13 cellular contexts compared by ENCODE assay signal in the genomic region with DNA sequence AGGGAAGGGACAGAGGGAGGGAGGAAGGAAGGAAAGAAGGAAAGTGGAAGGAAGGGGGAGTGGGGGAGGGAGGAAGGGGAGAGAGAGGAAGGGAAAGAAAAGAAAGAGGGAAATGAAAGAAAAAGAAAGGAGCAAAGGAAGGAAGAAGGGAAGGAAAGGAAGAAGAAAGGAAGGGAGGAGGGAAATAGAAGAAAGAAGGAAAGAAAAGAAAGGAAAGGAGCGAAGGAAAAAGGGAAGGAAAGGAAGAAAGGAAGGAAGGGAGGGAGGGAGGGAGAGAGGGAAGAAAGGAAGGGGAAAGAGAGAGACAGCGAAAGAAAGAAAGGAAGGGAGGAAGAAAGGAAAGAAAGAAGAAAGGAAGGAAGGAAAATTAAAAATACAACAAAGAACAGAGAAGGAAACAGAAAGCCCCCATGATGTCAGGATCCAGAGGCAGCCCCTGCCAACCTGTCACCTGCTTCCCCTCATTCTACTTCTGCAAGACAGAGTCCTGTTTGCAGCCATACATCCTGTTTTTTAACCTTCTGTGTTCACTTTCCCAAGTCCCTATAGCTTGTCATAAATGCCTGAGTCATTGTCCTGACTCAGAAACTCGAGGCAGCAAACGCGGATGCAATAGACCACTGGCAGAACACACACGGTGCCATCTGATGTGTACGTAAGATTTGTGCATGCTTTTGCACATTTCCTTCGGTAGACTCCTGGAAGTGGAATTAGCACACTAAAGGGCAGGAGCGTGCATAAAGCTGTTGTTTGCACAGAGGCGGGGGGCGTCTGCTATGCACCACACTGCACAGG.
DNase-seq lines count a peak whose midpoint lies in the region; ATAC-seq, FAIRE-seq and TF ChIP-seq lines count a peak whose summit lies in the region.
"Had no signal": no experiment of that assay in that cellular context is flagged by ENCODE, and none has a peak within 500 bp of the region (broad histone marks: within the 10 kb centered on the region; RNA-seq: fewer than 3 reads in every experiment).

No MANE protein-coding gene starts in this region.

- H3K4me2 ChIP-seq in astrocyte (ENCODE audit: low read length) = no peak overlapping the region

- no peak overlapping the region for H3K9ac ChIP-seq in astrocyte (ENCODE audit: low read length)

- H3K36me3 ChIP-seq in astrocyte (ENCODE audit: insufficient read depth, low read length) (no peaks in the 10 kb centered on the region), kidney epithelial cell (ENCODE audit: control insufficient read depth, insufficient read depth, low read length) (no peaks in the 10 kb centered on the region)
- H3K36me3 ChIP-seq: prostate gland had no signal

- peak; percentile 27 for DNase-seq in NCI-H1092 treated with DMSO at 0.1 percent for 48 hours (lab: John Stamatoyannopoulos, UW)
- DNase-seq in NCI-H1092 (lab: John Stamatoyannopoulos, UW) = no peak
- DNase-seq in HT1080 (ENCODE audit: low read depth) = peak; percentile 86
- DNase-seq in astrocyte (ENCODE audit: low read depth) = peak; percentile 12
- peak; percentile 4 for DNase-seq in kidney epithelial cell (ENCODE audit: low read depth)
- DNase-seq in GM19239 (ENCODE audit: insufficient read length, low spot score) = no peak
- DNase-seq in GM19240 (ENCODE audit: insufficient read length, low spot score) = no peak
- DNase-seq: DMS153, NCI-H1436 treated with DMSO at 0.1 percent for 48 hours, testis had no signal

- no peak overlapping the region for H3K4me3 Mint-ChIP-seq in astrocyte (ENCODE audit: unreplicated experiment)

- ATAC-seq in GM21619 (IDR thresholded peaks at IDR 0.05; ENCODE audit: unreplicated experiment) = no peak

- peaks cover 6% of the 10 kb centered on the region for H3K4me1 Mint-ChIP-seq in astrocyte (ENCODE audit: low read depth, unreplicated experiment)

- FAIRE-seq in astrocyte (lab: Jason Lieb, UNC) (no peak), GM19239 (lab: Jason Lieb, UNC) (no peak)

- H3K9me3 Mint-ChIP-seq in astrocyte (ENCODE audit: unreplicated experiment) = peaks cover 2% of the 10 kb centered on the region

- no peaks in the 10 kb centered on the region for H3K79me2 ChIP-seq in astrocyte (ENCODE audit: insufficient read depth, low read length)

- no peak overlapping the region for H2AFZ ChIP-seq in astrocyte (ENCODE audit: low read depth, low read length)

- H3K4me1 ChIP-seq in astrocyte (ENCODE audit: insufficient read depth, low read length) = no peaks in the 10 kb centered on the region
- H3K4me1 ChIP-seq: prostate gland, testis had no signal

- H3K27me3 Mint-ChIP-seq in astrocyte (ENCODE audit: low read depth, unreplicated experiment) = peaks cover 31% of the 10 kb centered on the region

- no peaks in the 10 kb centered on the region for H3K9me3 ChIP-seq in astrocyte (ENCODE audit: insufficient read depth, low read depth, low read length)
- H3K9me3 ChIP-seq: prostate gland, testis had no signal

- H4K20me1 ChIP-seq in astrocyte (ENCODE audit: insufficient read depth, low read length) = no peaks in the 10 kb centered on the region

- H3K36me3 Mint-ChIP-seq in astrocyte (ENCODE audit: low read depth, unreplicated experiment) = no peaks in the 10 kb centered on the region

- peak overlapping the region; percentile 93 for H3K27ac Mint-ChIP-seq in astrocyte (ENCODE audit: unreplicated experiment)

- no peak overlapping the region for H3K4me3 ChIP-seq in astrocyte (ENCODE audit: insufficient read depth, low read depth, low read length)
- no peak overlapping the region for H3K4me3 ChIP-seq in kidney epithelial cell (ENCODE audit: low read depth, low read length)
- H3K4me3 ChIP-seq: prostate gland, testis had no signal

- TF ChIP-seq CTCF in astrocyte (IDR thresholded peaks at IDR 0.05; ENCODE audit: insufficient read depth, low read depth, low read length) = no peak
- no peak for TF ChIP-seq CTCF in kidney epithelial cell (IDR thresholded peaks at IDR 0.05; ENCODE audit: insufficient read depth, low read length, poor library complexity, severe bottlenecking)

- no peak overlapping the region for H3K27ac ChIP-seq in astrocyte (ENCODE audit: low read depth, low read length)
- H3K27ac ChIP-seq: 22Rv1, prostate gland, testis had no signal

- H3K27me3 ChIP-seq in astrocyte (ENCODE audit: insufficient read depth, low read length) (no peaks in the 10 kb centered on the region), kidney epithelial cell (ENCODE audit: control insufficient read depth, insufficient read depth, low read length) (no peaks in the 10 kb centered on the region)
- H3K27me3 ChIP-seq: testis had no signal

Comparison
In these comparisons a context has a peak if more than half of its experiments do, and no peak if none do; other contexts are left out.
1. DNase-seq: peak in NCI-H1092 treated with DMSO at 0.1 percent for 48 hours (single experiment), HT1080 (single experiment), astrocyte (single experiment) and kidney epithelial cell (single experiment); none in NCI-H1092 (single experiment), GM19239 (single experiment) and GM19240 (single experiment).